ENCODE assay signal across 2 cellular contexts in the genomic region with DNA sequence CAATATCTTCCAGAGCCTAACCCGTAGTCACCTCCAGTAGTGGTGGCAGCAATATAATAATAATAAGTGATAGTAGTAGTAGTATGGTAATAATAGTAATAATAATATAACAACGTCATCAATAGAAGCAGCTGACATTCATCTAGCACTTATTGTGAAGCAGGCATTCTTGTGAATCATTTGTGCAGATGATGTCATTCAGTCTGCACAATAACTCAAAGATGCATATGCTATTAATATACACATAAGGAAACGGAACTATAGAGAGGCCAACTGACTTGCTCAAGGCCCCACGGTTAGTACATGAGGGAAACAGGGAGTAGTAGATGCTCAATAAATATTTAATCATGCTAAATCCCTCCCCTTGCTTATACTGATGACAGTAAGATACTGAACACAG.
TF ChIP-seq lines count a peak whose summit lies in the region.

No MANE protein-coding gene starts in this region.

TF ChIP-seq in SK-N-SH treated with all-trans-retinoic acid at 6 μM for 48 hours, 23 proteins besides CTCF, POLR2A, EP300 and RAD21 (continued from another document):
- no peak for TF ChIP-seq POU6F1 (CRISPR knock-in tag; IDR thresholded peaks at IDR 0.05; ENCODE audit: borderline replicate concordance, low read depth)
- TF ChIP-seq ZC3H10 (CRISPR knock-in tag; IDR thresholded peaks at IDR 0.05), result no peak

TF ChIP-seq in SK-N-SH, 30 proteins besides CTCF, POLR2A, EP300 and RAD21 (continued from another document):
- TF ChIP-seq, protein P1, sequence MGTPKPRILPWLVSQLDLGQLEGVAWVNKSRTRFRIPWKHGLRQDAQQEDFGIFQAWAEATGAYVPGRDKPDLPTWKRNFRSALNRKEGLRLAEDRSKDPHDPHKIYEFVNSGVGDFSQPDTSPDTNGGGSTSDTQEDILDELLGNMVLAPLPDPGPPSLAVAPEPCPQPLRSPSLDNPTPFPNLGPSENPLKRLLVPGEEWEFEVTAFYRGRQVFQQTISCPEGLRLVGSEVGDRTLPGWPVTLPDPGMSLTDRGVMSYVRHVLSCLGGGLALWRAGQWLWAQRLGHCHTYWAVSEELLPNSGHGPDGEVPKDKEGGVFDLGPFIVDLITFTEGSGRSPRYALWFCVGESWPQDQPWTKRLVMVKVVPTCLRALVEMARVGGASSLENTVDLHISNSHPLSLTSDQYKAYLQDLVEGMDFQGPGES (IDR thresholded peaks at IDR 0.05; ENCODE audit: low read depth, low read length), result no peak
- TF ChIP-seq, protein P2, sequence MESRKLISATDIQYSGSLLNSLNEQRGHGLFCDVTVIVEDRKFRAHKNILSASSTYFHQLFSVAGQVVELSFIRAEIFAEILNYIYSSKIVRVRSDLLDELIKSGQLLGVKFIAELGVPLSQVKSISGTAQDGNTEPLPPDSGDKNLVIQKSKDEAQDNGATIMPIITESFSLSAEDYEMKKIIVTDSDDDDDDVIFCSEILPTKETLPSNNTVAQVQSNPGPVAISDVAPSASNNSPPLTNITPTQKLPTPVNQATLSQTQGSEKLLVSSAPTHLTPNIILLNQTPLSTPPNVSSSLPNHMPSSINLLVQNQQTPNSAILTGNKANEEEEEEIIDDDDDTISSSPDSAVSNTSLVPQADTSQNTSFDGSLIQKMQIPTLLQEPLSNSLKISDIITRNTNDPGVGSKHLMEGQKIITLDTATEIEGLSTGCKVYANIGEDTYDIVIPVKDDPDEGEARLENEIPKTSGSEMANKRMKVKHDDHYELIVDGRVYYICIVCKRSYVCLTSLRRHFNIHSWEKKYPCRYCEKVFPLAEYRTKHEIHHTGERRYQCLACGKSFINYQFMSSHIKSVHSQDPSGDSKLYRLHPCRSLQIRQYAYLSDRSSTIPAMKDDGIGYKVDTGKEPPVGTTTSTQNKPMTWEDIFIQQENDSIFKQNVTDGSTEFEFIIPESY (IDR thresholded peaks at IDR 0.05; ENCODE audit: borderline replicate concordance, low read depth), result no peak
- TF ChIP-seq SIN3A (IDR thresholded peaks at IDR 0.05; ENCODE audit: borderline replicate concordance, low read depth, low read length) (no peak), SMC3 (IDR thresholded peaks at IDR 0.05; ENCODE audit: low read depth, low read length) (no peak), USF1 (IDR thresholded peaks at IDR 0.05; ENCODE audit: borderline replicate concordance, low read depth) (no peak), FOXJ3 (CRISPR knock-in tag; IDR thresholded peaks at IDR 0.05) (no peak), POLR2AphosphoS5 (IDR thresholded peaks at IDR 0.05; ENCODE audit: low read depth, low read length) (no peak), NRF1 (IDR thresholded peaks at IDR 0.05; ENCODE audit: low read depth, low read length) (no peak), RFX5 (IDR thresholded peaks at IDR 0.05; ENCODE audit: low read length) (no peak), TEAD4 (IDR thresholded peaks at IDR 0.05; ENCODE audit: borderline replicate concordance, insufficient read depth) (no peak)
- TF ChIP-seq, protein P3, sequence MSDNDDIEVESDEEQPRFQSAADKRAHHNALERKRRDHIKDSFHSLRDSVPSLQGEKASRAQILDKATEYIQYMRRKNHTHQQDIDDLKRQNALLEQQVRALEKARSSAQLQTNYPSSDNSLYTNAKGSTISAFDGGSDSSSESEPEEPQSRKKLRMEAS (IDR thresholded peaks at IDR 0.05; ENCODE audit: low read depth), result no peak
